Comparison of ENCODE assay signal across 22 cellular contexts in genomic region chr1:65836686-65837085, GRCh38. TPM values are rescaled to one million over a fixed set of nuclear protein-coding genes. Genes with fewer than 3 reads are reported as not detected.
DNase-seq lines count a peak whose midpoint lies in the region; ATAC-seq, FAIRE-seq and TF ChIP-seq lines count a peak whose summit lies in the region.
"Had no signal": no experiment of that assay in that cellular context is flagged by ENCODE, and none has a peak within 500 bp of the region (broad histone marks: within the 10 kb centered on the region; RNA-seq: fewer than 3 reads in every experiment).

No MANE protein-coding gene starts in this region.

- H2AFZ ChIP-seq in endothelial cell of umbilical vein (ENCODE audit: low read depth, low read length): peak overlapping the region; percentile 54

- no peaks in the 10 kb centered on the region for H3K9me3 Mint-ChIP-seq in Caco-2 (ENCODE audit: unreplicated experiment)
- H3K9me3 Mint-ChIP-seq: CD4-positive, alpha-beta T cell; CD8-positive, alpha-beta T cell had no signal

- H3K4me3 Mint-ChIP-seq in Caco-2 (ENCODE audit: unreplicated experiment): no peak overlapping the region
- H3K4me3 Mint-ChIP-seq: B cell; CD4-positive, alpha-beta T cell; CD8-positive, alpha-beta T cell had no signal

- in situ Hi-C loops in SK-MEL-5 (cut with HindIII; ENCODE audit: low pct_unique_long_range_greater_than_20kb, low sequenced_read_pairs): no loop called here

- no peak overlapping the region for H3K27ac Mint-ChIP-seq in Caco-2 (ENCODE audit: unreplicated experiment)
- H3K27ac Mint-ChIP-seq: B cell; CD4-positive, alpha-beta T cell; CD8-positive, alpha-beta T cell had no signal

- dilution Hi-C loops in endothelial cell of umbilical vein (cut with MboI; ENCODE audit: extremely low pct_ligation_motif_present, low sequenced_read_pairs): no loop called here

- H3K4me2 ChIP-seq in endothelial cell of umbilical vein (ENCODE audit: insufficient read depth, low read length): peak overlapping the region; percentile 47
- H3K4me2 ChIP-seq: BLaER1 treated with 17β-estradiol and CSF1 and Interleukin-3, amounts not matched to agents 10 nM and 100 nM had no signal

- H3K27me3 Mint-ChIP-seq in Caco-2 (ENCODE audit: insufficient read depth, unreplicated experiment): peaks cover 4% of the 10 kb centered on the region
- H3K27me3 Mint-ChIP-seq: B cell; CD4-positive, alpha-beta T cell had no signal

- no peak for TF ChIP-seq POLR2A in endothelial cell of umbilical vein (IDR thresholded peaks at IDR 0.05; ENCODE audit: low read depth, low read length)

- H3K9me3 ChIP-seq in endothelial cell of umbilical vein (replicated peaks; ENCODE audit: control insufficient read depth, insufficient read depth, low read length) (no peaks in the 10 kb centered on the region), Caco-2 (no peaks in the 10 kb centered on the region)
- H3K9me3 ChIP-seq: BLaER1 treated with 17β-estradiol and CSF1 and Interleukin-3, amounts not matched to agents 10 nM and 100 nM had no signal

- FAIRE-seq in endothelial cell of umbilical vein (lab: Jason Lieb, UNC): no peak
- FAIRE-seq: A204.1, D721Med, G401.6, GM12891, GM19239 had no signal

- H3K4me3 ChIP-seq in endothelial cell of umbilical vein (replicated peaks in 1 of 3; ENCODE audit: insufficient read depth in 1 of 3, low read depth in 1 of 3, low read length in 3 of 3): no peak overlapping the region
- no peak overlapping the region for H3K4me3 ChIP-seq in Caco-2 (ENCODE audit: low read depth, low read length)
- H3K4me3 ChIP-seq: BLaER1 treated with 17β-estradiol and CSF1 and Interleukin-3, amounts not matched to agents 10 nM and 100 nM had no signal

- H3K27me3 ChIP-seq in endothelial cell of umbilical vein (ENCODE audit: control insufficient read depth in 2 of 2, insufficient read depth in 2 of 2, low read length in 2 of 2) (no peaks in the 10 kb centered on the region), Caco-2 (replicated peaks; ENCODE audit: control insufficient read depth, insufficient read depth, low read length) (no peaks in the 10 kb centered on the region)
- H3K27me3 ChIP-seq: BLaER1 treated with 17β-estradiol and CSF1 and Interleukin-3, amounts not matched to agents 10 nM and 100 nM had no signal

- no peak for ATAC-seq in Right ventricle myocardium superior (ENCODE audit: poor library complexity)
- ATAC-seq: CD8-positive, alpha-beta T cell had no signal

- H3K27ac ChIP-seq in endothelial cell of umbilical vein (ENCODE audit: insufficient read depth, low read depth, low read length): no peak overlapping the region
- H3K27ac ChIP-seq: BLaER1 treated with 17β-estradiol and CSF1 and Interleukin-3, amounts not matched to agents 10 nM and 100 nM; C4-2B had no signal

- no peaks in the 10 kb centered on the region for H4K20me1 ChIP-seq in endothelial cell of umbilical vein (replicated peaks; ENCODE audit: control insufficient read depth, extremely low read depth, insufficient read depth, low read length)
- H4K20me1 ChIP-seq: BLaER1 treated with 17β-estradiol and CSF1 and Interleukin-3, amounts not matched to agents 10 nM and 100 nM had no signal

- intact Hi-C loops in endothelial cell of umbilical vein (cut with micrococcal nuclease): no loop called here
- intact Hi-C loops in Right ventricle myocardium superior (cut with DNase I): no loop called here
- intact Hi-C loops in Caco-2 (cut with micrococcal nuclease; ENCODE audit: unreplicated experiment): no loop called here

- no peaks in the 10 kb centered on the region for H3K36me3 Mint-ChIP-seq in Caco-2 (ENCODE audit: insufficient read depth, unreplicated experiment)
- H3K36me3 Mint-ChIP-seq: CD8-positive, alpha-beta T cell had no signal

- TF ChIP-seq CTCF in endothelial cell of umbilical vein (IDR thresholded peaks at IDR 0.05; ENCODE audit: extremely low read depth in 1 of 2, insufficient read depth in 1 of 2, low read depth in 1 of 2, low read length in 2 of 2): no peak
- no peak for TF ChIP-seq CTCF in Caco-2 (IDR thresholded peaks at IDR 0.05; ENCODE audit: insufficient read depth in 1 of 2, low read depth in 1 of 2, low read length in 1 of 2, severe bottlenecking in 1 of 2, unreplicated experiment in 1 of 2)

- POLR2A ChIA-PET in endothelial cell of umbilical vein (lab: Charles Lee): no interaction called here
- POLR2A ChIA-PET in Caco-2 (lab: Charles Lee): no interaction called here

- DNase-seq in SK-MEL-5 (ENCODE audit: low read depth, low spot score): peak; percentile 32
- DNase-seq in endothelial cell of umbilical vein (ENCODE audit: low read depth, low spot score): no peak
- DNase-seq in Right ventricle myocardium superior: no peak
- no peak for DNase-seq in H4 (ENCODE audit: low spot score)
- no peak for DNase-seq in Caco-2
- DNase-seq: 8988T; ACHN; AML-193; Calu3; CD4-positive, alpha-beta T cell; CD8-positive, alpha-beta T cell; COR-L47; DMS79 treated with DMSO at 0.1 percent for 48 hours; GF-D8 had no signal

- CTCF ChIA-PET in endothelial cell of umbilical vein (lab: Charles Lee) (interaction anchor here (0.7 to 1.2 kb wide), 2 partner anchors 9 to 609 kb away, joined by 3 read pairs; no protein-coding TSS in a partner anchor), Caco-2 (lab: Charles Lee) (no interaction called here)

- no peaks in the 10 kb centered on the region for H3K4me1 Mint-ChIP-seq in Caco-2 (ENCODE audit: low read depth, unreplicated experiment)
- H3K4me1 Mint-ChIP-seq: B cell had no signal

- H3K36me3 ChIP-seq in endothelial cell of umbilical vein (ENCODE audit: control insufficient read depth in 2 of 2, extremely low read depth in 1 of 2, insufficient read depth in 2 of 2, low read length in 2 of 2): no peaks in the 10 kb centered on the region
- H3K36me3 ChIP-seq in Caco-2 (ENCODE audit: control insufficient read depth, insufficient read depth, low read length): no peaks in the 10 kb centered on the region
- H3K36me3 ChIP-seq: BLaER1 treated with 17β-estradiol and CSF1 and Interleukin-3, amounts not matched to agents 10 nM and 100 nM had no signal

- BruUV-seq in endothelial cell of umbilical vein (replicated peaks; lab: Mats Ljungman, UMichigan): no TSS peak
- no TSS peak for BruUV-seq in Caco-2 (replicated peaks; lab: Mats Ljungman, UMichigan)

- no peaks in the 10 kb centered on the region for H3K79me2 ChIP-seq in endothelial cell of umbilical vein (ENCODE audit: control insufficient read depth, insufficient read depth, low read length)

- no peaks in the 10 kb centered on the region for H3K9me1 ChIP-seq in endothelial cell of umbilical vein (replicated peaks; ENCODE audit: control insufficient read depth, extremely low read depth, insufficient read depth, low read length)

- no peak overlapping the region for H3K9ac ChIP-seq in endothelial cell of umbilical vein (replicated peaks; ENCODE audit: extremely low read depth, insufficient read depth, low read length)
- H3K9ac ChIP-seq: BLaER1 treated with 17β-estradiol and CSF1 and Interleukin-3, amounts not matched to agents 10 nM and 100 nM had no signal

- H3K4me1 ChIP-seq in endothelial cell of umbilical vein (ENCODE audit: control insufficient read depth, extremely low read depth, insufficient read depth, low read length): peaks cover 4% of the 10 kb centered on the region
- no peaks in the 10 kb centered on the region for H3K4me1 ChIP-seq in Caco-2
- H3K4me1 ChIP-seq: BLaER1 treated with 17β-estradiol and CSF1 and Interleukin-3, amounts not matched to agents 10 nM and 100 nM had no signal

TF ChIP-seq in endothelial cell of umbilical vein, 7 proteins besides CTCF, POLR2A, EP300 and RAD21:
- TF ChIP-seq FOS (IDR thresholded peaks at IDR 0.05; ENCODE audit: borderline replicate concordance, insufficient read depth, low read length) (peak; percentile 6), JUN (IDR thresholded peaks at IDR 0.05; ENCODE audit: borderline replicate concordance, insufficient read depth, insufficient read length, low read depth) (no peak)

RNA-seq across cellular contexts. Expression of gene PDE4B, which starts 44.0 kb away (rescaled TPM):
- 23.6 and 26.1 TPM in 2 replicates for total RNA-seq in SK-MEL-5 (2014; rRNA removed; shearing (Covaris generic))
- polyA plus RNA-seq in SK-MEL-5 (2015; cell fraction: cytosol; rRNA removed): 13.7 and 18.6 TPM in 2 replicates
- 36.0 and 53.8 TPM in 2 replicates for polyA plus RNA-seq in SK-MEL-5 (2015; cell fraction: nucleus; rRNA removed)
- total RNA-seq in endothelial cell of umbilical vein (69.8 and 72.1 TPM in 2 replicates), Right ventricle myocardium superior (10.6 TPM), Caco-2 (2022) (not detected in 2 replicates)
- polyA plus RNA-seq in endothelial cell of umbilical vein: 48.5 and 63.5 TPM in 2 replicates
- polyA plus RNA-seq in endothelial cell of umbilical vein (2011; cell fraction: cytosol; rRNA removed): 50.1 and 54.3 TPM in 2 replicates
- 129 and 156 TPM in 2 replicates for polyA plus RNA-seq in endothelial cell of umbilical vein (2011; cell fraction: nucleus; rRNA removed)
- polyA plus RNA-seq in endothelial cell of umbilical vein (2012): 60.6 and 70.2 TPM in 2 replicates
- 120 and 127 TPM in 2 replicates for polyA minus RNA-seq in endothelial cell of umbilical vein
- not detected for polyA minus RNA-seq in endothelial cell of umbilical vein (2011; cell fraction: cytosol; rRNA and poly(A)+ RNA removed)
- 249 and 261 TPM in 2 replicates for polyA minus RNA-seq in endothelial cell of umbilical vein (2011; cell fraction: nucleus; rRNA and poly(A)+ RNA removed)
- 7.1 and 9.4 TPM in 2 replicates for total RNA-seq in H4 (2014; rRNA removed; shearing (Covaris generic))
